In the genomic region with DNA sequence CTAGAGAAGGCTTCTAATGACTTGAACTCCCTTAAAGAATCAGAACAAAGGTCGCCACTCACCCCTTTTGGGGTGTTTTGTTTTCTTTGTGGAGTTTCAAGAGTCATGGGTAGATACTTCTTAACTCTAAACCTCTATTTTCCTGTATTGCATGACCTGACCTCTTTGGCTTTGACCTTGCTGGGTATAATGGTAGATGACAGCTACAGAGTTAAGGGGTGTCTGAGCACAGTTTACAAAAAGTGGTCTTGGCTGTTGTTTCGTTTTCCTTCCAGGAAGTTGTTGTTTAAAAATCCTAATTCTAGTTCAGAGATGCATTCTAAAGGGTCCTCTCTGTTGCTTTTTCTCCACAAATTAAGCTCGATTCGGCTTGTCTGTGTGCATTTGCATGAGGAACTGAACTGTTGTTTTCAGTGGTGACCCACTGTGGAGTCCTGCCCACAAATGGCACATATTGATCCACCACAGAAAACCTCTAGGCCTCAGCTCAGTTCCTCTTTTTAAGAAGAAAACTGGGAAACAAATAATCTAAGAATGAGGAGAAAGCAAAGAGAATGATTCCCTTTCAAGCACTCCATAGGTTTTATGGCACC, we compare ENCODE assay signal across 6 cellular contexts. TPM values are rescaled to one million over a fixed set of nuclear protein-coding genes. Genes with fewer than 3 reads are reported as not detected.
"Had no signal": no experiment of that assay in that cellular context is flagged by ENCODE, and none has a peak within 500 bp of the region (broad histone marks: within the 10 kb centered on the region; RNA-seq: fewer than 3 reads in every experiment).

No MANE protein-coding gene starts in this region.

RNA-seq across cellular contexts. Expression of a gene that starts 4.9 kb away (rescaled TPM):
- total RNA-seq: GM23338, H1, H9, HepG2, HT-29 had no signal
- polyA plus RNA-seq: GM23338, H1, HepG2, IgD-negative memory B cell had no signal

RNA-seq across cellular contexts. Expression of a gene that starts 9.1 kb away (rescaled TPM):
- total RNA-seq: GM23338, H1, H9, HepG2, HT-29 had no signal
- polyA plus RNA-seq: GM23338, H1, HepG2, IgD-negative memory B cell had no signal

RNA-seq across cellular contexts. Expression of a gene that starts 13.2 kb away (rescaled TPM):
- total RNA-seq: GM23338, H1, H9, HepG2, HT-29 had no signal
- polyA plus RNA-seq: GM23338, H1, HepG2, IgD-negative memory B cell had no signal

RNA-seq across cellular contexts. Expression of a gene that starts 16.3 kb away (rescaled TPM):
- total RNA-seq: GM23338, H1, H9, HepG2, HT-29 had no signal
- polyA plus RNA-seq: GM23338, H1, HepG2, IgD-negative memory B cell had no signal

RNA-seq across cellular contexts. Expression of a gene that starts 23.2 kb away (rescaled TPM):
- total RNA-seq: GM23338, H1, H9, HepG2, HT-29 had no signal
- polyA plus RNA-seq: GM23338, H1, HepG2, IgD-negative memory B cell had no signal
